9 cellular contexts compared by ENCODE assay signal in the genomic region with DNA sequence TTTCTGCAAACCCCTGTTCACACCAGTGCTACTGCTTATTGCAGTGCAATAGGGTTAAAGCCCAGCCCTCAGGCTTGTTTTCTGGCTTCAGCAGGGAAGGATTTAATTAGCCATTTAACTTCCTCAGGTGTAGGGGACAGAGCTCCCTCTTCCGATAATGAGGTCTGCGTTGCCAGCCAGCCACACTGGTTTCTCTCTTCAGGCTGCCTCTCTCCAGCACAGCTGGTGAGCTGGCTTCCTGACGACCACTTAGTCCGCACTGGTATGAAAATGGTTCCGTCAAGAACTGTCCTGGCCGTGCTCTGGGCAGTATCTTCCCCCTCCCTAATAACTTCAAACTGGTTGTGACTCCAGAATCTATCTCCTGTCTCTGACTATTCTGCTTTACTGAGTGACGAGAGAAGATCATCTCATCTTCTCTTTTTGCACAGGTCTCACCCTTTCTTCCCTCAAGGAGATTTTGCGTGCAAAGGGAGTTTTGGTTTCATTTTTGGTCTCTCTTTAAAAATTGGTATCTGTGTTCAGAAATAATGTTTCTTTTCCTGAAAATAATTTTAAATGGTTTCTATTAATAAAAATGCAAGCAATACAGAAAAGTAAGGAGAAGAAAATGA. TPM values are rescaled to one million over a fixed set of nuclear protein-coding genes. Genes with fewer than 3 reads are reported as not detected.
DNase-seq lines count a peak whose midpoint lies in the region; ATAC-seq and TF ChIP-seq lines count a peak whose summit lies in the region.
"Had no signal": no experiment of that assay in that cellular context is flagged by ENCODE, and none has a peak within 500 bp of the region (broad histone marks: within the 10 kb centered on the region; RNA-seq: fewer than 3 reads in every experiment).

No MANE protein-coding gene starts in this region.

- DNase-seq in DMS53 (lab: John Stamatoyannopoulos, UW): peak; percentile 62
- no peak for DNase-seq in SK-N-SH
- peak; percentile 16 for DNase-seq in left cardiac atrium
- DNase-seq in sciatic nerve (ENCODE audit: low spot score): no peak
- no peak for DNase-seq in foreskin melanocyte
- DNase-seq in activated CD8-positive, alpha-beta memory T cell treated with anti-CD3 and anti-CD28 coated beads, Interleukin-2, amount 50 U/mL, for 4 hours: no peak

- H3F3A ChIP-seq in SK-N-SH (replicated peaks; ENCODE audit: insufficient read depth): no peaks in the 10 kb centered on the region

- H3K27ac ChIP-seq in SK-N-SH (ENCODE audit: low read depth in 2 of 2, low read length in 1 of 2): no peak overlapping the region

- ATAC-seq in GM19467 (IDR thresholded peaks at IDR 0.05; ENCODE audit: unreplicated experiment) (peak; percentile 94), HG03520 (IDR thresholded peaks at IDR 0.05; ENCODE audit: unreplicated experiment) (peak; percentile 69), left cardiac atrium (peak in 1 of 2 donors; percentile 59), sciatic nerve (peak; percentile 57)

- POLR2A ChIA-PET in SK-N-SH (lab: Yijun Ruan, JAX): no interaction called here

- H3K4me2 ChIP-seq in SK-N-SH: peak overlapping the region; percentile 76

- H3K79me2 ChIP-seq in SK-N-SH (ENCODE audit: insufficient read depth): no peaks in the 10 kb centered on the region

- H3K9ac ChIP-seq in SK-N-SH: no peak overlapping the region

- CTCF ChIA-PET in SK-N-SH (lab: Yijun Ruan, JAX): no interaction called here

- no peaks in the 10 kb centered on the region for H3K9me3 ChIP-seq in SK-N-SH

- no peaks in the 10 kb centered on the region; a peak in 1 of 4 replicates for H3K4me1 ChIP-seq in SK-N-SH (ENCODE audit: control insufficient read depth in 1 of 2, insufficient read depth in 2 of 2, low read depth in 1 of 2, low read length in 1 of 2)

- no peaks in the 10 kb centered on the region for H3K36me3 ChIP-seq in SK-N-SH (replicated peaks in 1 of 2; ENCODE audit: control insufficient read depth in 1 of 2, insufficient read depth in 2 of 2, low read length in 1 of 2)

- H4K20me1 ChIP-seq in SK-N-SH (ENCODE audit: insufficient read depth): no peaks in the 10 kb centered on the region

- 3% methylated on average over 8 of the region's 8 CpGs for WGBS in SK-N-SH (ENCODE audit: low lambda C conversion rate)

- peak overlapping the region; percentile 48 to 64 for H3K4me3 ChIP-seq in SK-N-SH (ENCODE audit: low read depth in 2 of 2, low read length in 1 of 2)

- H2AFZ ChIP-seq in SK-N-SH (ENCODE audit: low read depth): peak overlapping the region; percentile 76

- no peak for TF ChIP-seq RAD21 in SK-N-SH (IDR thresholded peaks at IDR 0.05; ENCODE audit: low read length)

- no peaks in the 10 kb centered on the region for H3K27me3 ChIP-seq in SK-N-SH (ENCODE audit: insufficient read depth)

- intact Hi-C loops in left cardiac atrium (cut with DNase I) (no loop called here), sciatic nerve (cut with DNase I) (no loop called here)

- no peak for TF ChIP-seq CTCF in SK-N-SH (IDR thresholded peaks at IDR 0.05)

- no peak for TF ChIP-seq EP300 in SK-N-SH (IDR thresholded peaks at IDR 0.05; ENCODE audit: borderline replicate concordance in 1 of 2, low read depth in 1 of 2, low read length in 1 of 2)

- no peaks in the 10 kb centered on the region for H3K9me2 ChIP-seq in SK-N-SH

TF ChIP-seq in SK-N-SH, 30 proteins besides CTCF, POLR2A, EP300 and RAD21:
- TF ChIP-seq SMC3 (IDR thresholded peaks at IDR 0.05; ENCODE audit: low read depth, low read length) (no peak), SIN3A (IDR thresholded peaks at IDR 0.05; ENCODE audit: borderline replicate concordance, low read depth, low read length) (no peak), POLR2AphosphoS5 (IDR thresholded peaks at IDR 0.05; ENCODE audit: low read depth, low read length) (no peak), GABPA (IDR thresholded peaks at IDR 0.05; ENCODE audit: low read depth) (no peak)
- TF ChIP-seq, protein P1, sequence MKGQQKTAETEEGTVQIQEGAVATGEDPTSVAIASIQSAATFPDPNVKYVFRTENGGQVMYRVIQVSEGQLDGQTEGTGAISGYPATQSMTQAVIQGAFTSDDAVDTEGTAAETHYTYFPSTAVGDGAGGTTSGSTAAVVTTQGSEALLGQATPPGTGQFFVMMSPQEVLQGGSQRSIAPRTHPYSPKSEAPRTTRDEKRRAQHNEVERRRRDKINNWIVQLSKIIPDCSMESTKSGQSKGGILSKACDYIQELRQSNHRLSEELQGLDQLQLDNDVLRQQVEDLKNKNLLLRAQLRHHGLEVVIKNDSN (IDR thresholded peaks at IDR 0.05; ENCODE audit: borderline replicate concordance, low read depth): no peak

RNA-seq across cellular contexts. Expression of a gene that starts 49.2 kb away (rescaled TPM):
- polyA plus RNA-seq in SK-N-SH (2012; rRNA removed): not detected in 2 replicates
- polyA plus RNA-seq in SK-N-SH (2012; cell fraction: cytosol; rRNA removed): not detected in 2 replicates
- polyA plus RNA-seq in SK-N-SH (2012; cell fraction: nucleus; rRNA removed): not detected in 2 replicates
- total RNA-seq in left cardiac atrium (under 1 TPM in 1 of 2 donors, not detected in 1; 0.34 TPM), sciatic nerve (not detected)
- total RNA-seq: pulmonary artery endothelial cell had no signal

Comparison
In these comparisons a context has a peak if more than half of its experiments do, and no peak if none do; other contexts are left out.
1. DNase-seq: peak in DMS53 (single experiment) and left cardiac atrium (single experiment); none in SK-N-SH (single experiment), sciatic nerve (single experiment), foreskin melanocyte (single experiment) and activated CD8-positive, alpha-beta memory T cell treated with anti-CD3 and anti-CD28 coated beads, Interleukin-2, amount 50 U/mL, for 4 hours (single experiment).